Comparison of ENCODE assay signal across 17 cellular contexts in the genomic region with DNA sequence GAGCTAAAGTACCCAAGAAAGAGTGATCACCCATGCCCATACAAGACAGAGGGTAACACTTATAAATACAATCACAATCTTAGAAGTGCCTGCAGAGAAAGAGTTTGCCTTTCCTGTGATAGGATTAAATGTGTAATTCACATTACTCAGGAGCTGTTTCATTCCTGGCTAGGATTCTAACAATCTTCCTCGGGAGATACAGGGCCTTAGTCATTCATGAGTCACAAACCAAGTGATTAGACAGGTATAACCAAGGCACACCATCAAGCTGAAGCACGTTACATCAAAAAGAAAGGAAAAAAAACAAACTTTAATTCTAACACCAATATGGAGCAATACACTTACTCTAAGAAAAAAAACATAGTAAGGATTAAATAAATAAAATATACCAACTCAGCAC. TPM values are rescaled to one million over a fixed set of nuclear protein-coding genes. Genes with fewer than 3 reads are reported as not detected.
DNase-seq lines count a peak whose midpoint lies in the region; ATAC-seq and TF ChIP-seq lines count a peak whose summit lies in the region.
"Had no signal": no experiment of that assay in that cellular context is flagged by ENCODE, and none has a peak within 500 bp of the region (broad histone marks: within the 10 kb centered on the region; RNA-seq: fewer than 3 reads in every experiment).

No MANE protein-coding gene starts in this region.

- intact Hi-C loops in adrenal gland (cut with DNase I): no loop called here
- intact Hi-C loops in activated naive CD4-positive, alpha-beta T cell treated with anti-CD3 and anti-CD28 coated beads for 36 hours (cut with micrococcal nuclease): no loop called here
- intact Hi-C loops in activated CD4-positive, alpha-beta T cell treated with anti-CD3 and anti-CD28 coated beads for 36 hours (cut with DNase I, micrococcal nuclease): no loop called here

- H2AFZ ChIP-seq in hepatocyte: no peak overlapping the region

- CTCF ChIA-PET in AG04450 (lab: Charles Lee): interaction anchor here (0.7 kb wide), 1 partner anchor 295 kb away, joined by 5 read pairs; no protein-coding TSS in a partner anchor
- CTCF ChIA-PET in activated naive CD4-positive, alpha-beta T cell treated with anti-CD3 and anti-CD28 coated beads for 36 hours (lab: Charles Lee): no interaction called here
- CTCF ChIA-PET in activated CD4-positive, alpha-beta T cell treated with anti-CD3 and anti-CD28 coated beads for 36 hours (lab: Charles Lee): interaction anchor here (0.9 kb wide), 1 partner anchor 13 kb away, joined by 3 read pairs; no protein-coding TSS in a partner anchor

- no peaks in the 10 kb centered on the region for H3K36me3 Mint-ChIP-seq in activated naive CD4-positive, alpha-beta T cell treated with anti-CD3 and anti-CD28 coated beads for 36 hours (ENCODE audit: low read depth)
- no peaks in the 10 kb centered on the region for H3K36me3 Mint-ChIP-seq in activated CD4-positive, alpha-beta T cell treated with anti-CD3 and anti-CD28 coated beads for 36 hours (ENCODE audit: low read depth)
- H3K36me3 Mint-ChIP-seq: T-cell had no signal

- peak overlapping the region; percentile 2 for H3K4me2 ChIP-seq in hepatocyte

- H3K9me3 ChIP-seq in AG04450 (ENCODE audit: control insufficient read depth, insufficient read depth, low read length): no peaks in the 10 kb centered on the region
- no peaks in the 10 kb centered on the region for H3K9me3 ChIP-seq in HUES48 (ENCODE audit: control insufficient read depth, insufficient read depth, low read length)
- no peaks in the 10 kb centered on the region for H3K9me3 ChIP-seq in hepatocyte (ENCODE audit: low read depth)
- no peaks in the 10 kb centered on the region for H3K9me3 ChIP-seq in adrenal gland (replicated peaks in 1 of 3)
- H3K9me3 ChIP-seq: colonic mucosa, MG63 had no signal

- no peak overlapping the region for H3K27ac Mint-ChIP-seq in activated naive CD4-positive, alpha-beta T cell treated with anti-CD3 and anti-CD28 coated beads for 36 hours
- H3K27ac Mint-ChIP-seq in activated CD4-positive, alpha-beta T cell treated with anti-CD3 and anti-CD28 coated beads for 36 hours: no peak overlapping the region
- H3K27ac Mint-ChIP-seq: T-cell had no signal

- H3K4me1 Mint-ChIP-seq in activated naive CD4-positive, alpha-beta T cell treated with anti-CD3 and anti-CD28 coated beads for 36 hours (ENCODE audit: low read depth): no peaks in the 10 kb centered on the region
- H3K4me1 Mint-ChIP-seq in activated CD4-positive, alpha-beta T cell treated with anti-CD3 and anti-CD28 coated beads for 36 hours: no peaks in the 10 kb centered on the region
- H3K4me1 Mint-ChIP-seq: T-cell had no signal

- H3K4me3 ChIP-seq in AG04450 (ENCODE audit: low read depth, low read length) (no peak overlapping the region), HUES48 (ENCODE audit: low read depth, low read length) (no peak overlapping the region), astrocyte of the cerebellum (ENCODE audit: low read depth, low read length) (no peak overlapping the region), hepatocyte (no peak overlapping the region), adrenal gland (no peak overlapping the region)
- H3K4me3 ChIP-seq: colonic mucosa, MG63 had no signal

- no peak overlapping the region for H3K9ac ChIP-seq in HUES48 (ENCODE audit: low read depth, low read length)

- POLR2A ChIA-PET in AG04450 (lab: Yijun Ruan, JAX): no interaction called here
- POLR2A ChIA-PET in activated CD4-positive, alpha-beta T cell treated with anti-CD3 and anti-CD28 coated beads for 36 hours (lab: Charles Lee): no interaction called here

- H3K27me3 Mint-ChIP-seq in activated naive CD4-positive, alpha-beta T cell treated with anti-CD3 and anti-CD28 coated beads for 36 hours (ENCODE audit: low read depth): no peaks in the 10 kb centered on the region
- peaks cover 2% of the 10 kb centered on the region for H3K27me3 Mint-ChIP-seq in activated CD4-positive, alpha-beta T cell treated with anti-CD3 and anti-CD28 coated beads for 36 hours
- H3K27me3 Mint-ChIP-seq: T-cell had no signal

- H3K4me3 Mint-ChIP-seq in activated naive CD4-positive, alpha-beta T cell treated with anti-CD3 and anti-CD28 coated beads for 36 hours: no peak overlapping the region
- H3K4me3 Mint-ChIP-seq in activated CD4-positive, alpha-beta T cell treated with anti-CD3 and anti-CD28 coated beads for 36 hours: no peak overlapping the region
- H3K4me3 Mint-ChIP-seq: T-cell had no signal

- H3K4me1 ChIP-seq in HUES48 (ENCODE audit: control insufficient read depth, insufficient read depth, low read length) (peaks cover 43% of the 10 kb centered on the region), hepatocyte (ENCODE audit: insufficient read depth) (peaks cover 22% of the 10 kb centered on the region), adrenal gland (replicated peaks in 1 of 2) (no peaks in the 10 kb centered on the region)
- H3K4me1 ChIP-seq: colonic mucosa had no signal

- H3K27me3 ChIP-seq in AG04450 (ENCODE audit: control insufficient read depth, insufficient read depth, low read length) (peaks cover 3% of the 10 kb centered on the region), HUES48 (ENCODE audit: control insufficient read depth, insufficient read depth, low read length) (no peaks in the 10 kb centered on the region), hepatocyte (no peaks in the 10 kb centered on the region), adrenal gland (no peaks in the 10 kb centered on the region)
- H3K27me3 ChIP-seq: colonic mucosa, MG63 had no signal

- TF ChIP-seq POLR2A in adrenal gland (IDR thresholded peaks at IDR 0.05): no peak

- no peak for TF ChIP-seq CTCF in AG04450 (IDR thresholded peaks at IDR 0.05; ENCODE audit: low read depth, low read length)
- TF ChIP-seq CTCF in astrocyte of the cerebellum (IDR thresholded peaks at IDR 0.05; ENCODE audit: low read depth, low read length, missing control alignments): no peak
- no peak for TF ChIP-seq CTCF in hepatocyte (IDR thresholded peaks at IDR 0.05; ENCODE audit: poor library complexity)
- no peak for TF ChIP-seq CTCF in adrenal gland (IDR thresholded peaks at IDR 0.05)

- no peak overlapping the region for H3K27ac ChIP-seq in AG04450 (ENCODE audit: low read depth, low read length)
- H3K27ac ChIP-seq in HUES48 (ENCODE audit: low read depth, low read length): peak overlapping the region; percentile 70
- H3K27ac ChIP-seq in hepatocyte: peak overlapping the region; percentile 81
- H3K27ac ChIP-seq in adrenal gland: no peak overlapping the region
- H3K27ac ChIP-seq: colonic mucosa had no signal

- DNase-seq in AG04450 (ENCODE audit: low read depth, low spot score): peak; percentile 29
- DNase-seq in astrocyte of the cerebellum (ENCODE audit: low read depth): peak; percentile 32
- peak; percentile 54 for DNase-seq in hepatocyte (ENCODE audit: low spot score)
- DNase-seq in adrenal gland: no peak
- DNase-seq in activated naive CD4-positive, alpha-beta T cell treated with anti-CD3 and anti-CD28 coated beads for 36 hours: no peak
- DNase-seq in activated CD4-positive, alpha-beta T cell treated with anti-CD3 and anti-CD28 coated beads for 36 hours: no peak
- DNase-seq: activated CD4-positive, alpha-beta T cell treated with anti-CD3 and anti-CD28 coated beads, Interleukin-2, amount 50 U/mL, for 4 hours; activated effector memory CD4-positive, alpha-beta T cell treated with anti-CD3 and anti-CD28 coated beads, Interleukin-2, amount 50 U/mL, for 16 hours; colonic mucosa; glutamatergic neuron; left ventricle myocardium superior; MG63; NCI-H2107; stimulated activated CD4-positive, alpha-beta T cell treated with anti-CD3 and anti-CD28 coated beads, Interleukin-15, amount 100 ng/mL, for 24 hours; T-cell had no signal

- no peaks in the 10 kb centered on the region for H3K9me3 Mint-ChIP-seq in activated naive CD4-positive, alpha-beta T cell treated with anti-CD3 and anti-CD28 coated beads for 36 hours
- no peaks in the 10 kb centered on the region for H3K9me3 Mint-ChIP-seq in activated CD4-positive, alpha-beta T cell treated with anti-CD3 and anti-CD28 coated beads for 36 hours (ENCODE audit: low read depth)
- H3K9me3 Mint-ChIP-seq: T-cell had no signal

- no peaks in the 10 kb centered on the region for H4K20me1 ChIP-seq in hepatocyte (ENCODE audit: insufficient read depth, poor library complexity, severe bottlenecking)

- H3K36me3 ChIP-seq in HUES48 (ENCODE audit: control insufficient read depth, insufficient read depth, low read length): no peaks in the 10 kb centered on the region
- no peaks in the 10 kb centered on the region for H3K36me3 ChIP-seq in hepatocyte (replicated peaks; ENCODE audit: insufficient read depth, low read depth)
- H3K36me3 ChIP-seq in adrenal gland (replicated peaks in 1 of 2): no peaks in the 10 kb centered on the region
- H3K36me3 ChIP-seq: colonic mucosa, MG63 had no signal

- H3K9me2 ChIP-seq in hepatocyte (replicated peaks; ENCODE audit: insufficient read depth): no peaks in the 10 kb centered on the region

- H3K79me2 ChIP-seq in hepatocyte: no peaks in the 10 kb centered on the region

- WGBS in hepatocyte (ENCODE audit: low lambda C conversion rate, missing lambda C conversion rate): 38% methylated on average over 2 of the region's 2 CpGs
- 33 to 47% (median 40%) methylated on average over 2 of the region's 2 CpGs for WGBS in adrenal gland, 4 donors

- ATAC-seq in activated CD4-positive, alpha-beta T cell treated with anti-CD3 and anti-CD28 coated beads for 36 hours: no peak
- no peak for ATAC-seq in GM19395 (IDR thresholded peaks at IDR 0.05; ENCODE audit: unreplicated experiment)
- ATAC-seq: left ventricle myocardium superior, T-cell had no signal

- in situ Hi-C loops in astrocyte of the cerebellum (cut with HindIII; ENCODE audit: low sequenced_read_pairs): no loop called here

RNA-seq across cellular contexts. Expression of gene ABCG2, which starts 14.9 kb away (rescaled TPM):
- polyA plus RNA-seq in AG04450 (2011; rRNA removed) (1.1 and 1.2 TPM in 2 replicates), hepatocyte (3.7 and 3.9 TPM in 2 replicates), adrenal gland (1 to 10 TPM; 2.0 to 3.4 (median 2.4) TPM)
- polyA minus RNA-seq in AG04450 (2011; rRNA and poly(A)+ RNA removed): 0.60 and 1.0 TPM in 2 replicates
- total RNA-seq in hepatocyte (10.0 and 11.6 TPM in 2 replicates), adrenal gland (10 to 100 TPM in 3 of 8 donors, 1 to 10 TPM in 5; 4.2 to 22.0 (median 8.7) TPM)
- total RNA-seq in activated naive CD4-positive, alpha-beta T cell treated with anti-CD3 and anti-CD28 coated beads for 36 hours: under 1 TPM; 0.35 to 0.55 TPM
- total RNA-seq in activated CD4-positive, alpha-beta T cell treated with anti-CD3 and anti-CD28 coated beads for 36 hours: under 1 TPM; 0.33 to 0.39 TPM

Comparison
In these comparisons a context has a peak if more than half of its experiments do, and no peak if none do; other contexts are left out.
1. DNase-seq: peak in AG04450 (single experiment), astrocyte of the cerebellum (single experiment) and hepatocyte (single experiment); none in adrenal gland (0 of 7), activated naive CD4-positive, alpha-beta T cell treated with anti-CD3 and anti-CD28 coated beads for 36 hours (single experiment) and activated CD4-positive, alpha-beta T cell treated with anti-CD3 and anti-CD28 coated beads for 36 hours (single experiment).
2. H3K27ac ChIP-seq: peak in HUES48 (single experiment) and hepatocyte (single experiment); none in AG04450 (single experiment) and adrenal gland (0 of 5).